In genomic region chr2:168211664-168212163, GRCh38 we compare ENCODE assay signal across 8 cellular contexts. TPM values are rescaled to one million over a fixed set of nuclear protein-coding genes. Genes with fewer than 3 reads are reported as not detected.
DNase-seq lines count a peak whose midpoint lies in the region; ATAC-seq and TF ChIP-seq lines count a peak whose summit lies in the region.

No MANE protein-coding gene starts in this region.

- H3K4me3 ChIP-seq in muscle layer of duodenum (ENCODE audit: low read depth in 1 of 2, low read length in 2 of 2) (no peak overlapping the region), OCI-LY7 (ENCODE audit: low read depth, low read length, poor library complexity, severe bottlenecking) (no peak overlapping the region)

- peaks cover 85% of the 10 kb centered on the region for H3K4me1 Mint-ChIP-seq in Calu3 (ENCODE audit: low read depth, unreplicated experiment)
- H3K4me1 Mint-ChIP-seq in activated CD4-positive, alpha-beta memory T cell treated with anti-CD3 and anti-CD28 coated beads, Interleukin-2, amount 10 ng/mL, durations not matched to agents 7 days and 5 days = peaks cover 52% of the 10 kb centered on the region

- peak overlapping the region; percentile 25 for H3K27ac ChIP-seq in muscle layer of duodenum (ENCODE audit: low read length)
- H3K27ac ChIP-seq in OCI-LY7 (ENCODE audit: low read depth, low read length, poor library complexity, severe bottlenecking) = no peak overlapping the region

- H3K79me2 ChIP-seq in OCI-LY7 (ENCODE audit: insufficient read depth, low read depth, low read length) = no peaks in the 10 kb centered on the region

- CTCF ChIA-PET in Calu3 (lab: Charles Lee) (interaction anchor here (1.1 to 1.2 kb wide), 2 partner anchors 55 to 125 kb away, joined by 3 to 7 read pairs; no protein-coding TSS in a partner anchor), GM10248 (lab: Yijun Ruan, JAX) (no interaction called here), OCI-LY7 (lab: Charles Lee; ENCODE audit: unreplicated experiment) (no interaction called here)
- CTCF ChIA-PET in activated CD4-positive, alpha-beta memory T cell treated with anti-CD3 and anti-CD28 coated beads, Interleukin-2, amount 10 ng/mL, durations not matched to agents 7 days and 5 days (lab: Charles Lee) = interaction anchor here (1.0 to 1.6 kb wide), 2 partner anchors 16 to 50 kb away, joined by 3 read pairs; no protein-coding TSS in a partner anchor

- no peak overlapping the region for H3K4me2 ChIP-seq in OCI-LY7 (ENCODE audit: low read length)

- H3K4me1 ChIP-seq in muscle layer of duodenum (ENCODE audit: control insufficient read depth in 1 of 2, insufficient read depth in 2 of 2, low read length in 2 of 2) (peaks cover 12 to 14% of the 10 kb centered on the region in 2 donors), OCI-LY7 (ENCODE audit: insufficient read depth, low read length, poor library complexity, severe bottlenecking) (no peaks in the 10 kb centered on the region)

- ATAC-seq in GM21786 (IDR thresholded peaks at IDR 0.05; ENCODE audit: unreplicated experiment) = peak; percentile 75

- DNase-seq in Calu3 = no peak
- DNase-seq in activated CD4-positive, alpha-beta memory T cell treated with anti-CD3 and anti-CD28 coated beads, Interleukin-2, amount 10 ng/mL, durations not matched to agents 7 days and 5 days = no peak
- no peak for DNase-seq in DMS 273 (lab: John Stamatoyannopoulos, UW; ENCODE audit: unreplicated experiment)
- no peak for DNase-seq in NCI-H2196 treated with DMSO at 0.1 percent for 48 hours (lab: John Stamatoyannopoulos, UW; ENCODE audit: unreplicated experiment)
- DNase-seq in GM10248 (ENCODE audit: extremely low spot score) = no peak
- DNase-seq in OCI-LY7 (ENCODE audit: low spot score) = no peak

- H3K36me3 ChIP-seq in muscle layer of duodenum (ENCODE audit: control insufficient read depth in 1 of 2, insufficient read depth in 2 of 2, low read length in 2 of 2) = no peaks in the 10 kb centered on the region
- no peaks in the 10 kb centered on the region for H3K36me3 ChIP-seq in OCI-LY7 (ENCODE audit: insufficient read depth, low read length)

- BruUV-seq in Calu3 (replicated peaks; lab: Mats Ljungman, UMichigan) (TSS peak; percentile 87), OCI-LY7 (replicated peaks; lab: Mats Ljungman, UMichigan) (no TSS peak)

- H4K20me1 ChIP-seq in OCI-LY7 (ENCODE audit: insufficient read depth, low read length) = no peaks in the 10 kb centered on the region

- H3K27ac Mint-ChIP-seq in Calu3 (ENCODE audit: unreplicated experiment) = peak overlapping the region; percentile 98
- peak overlapping the region; percentile 64 for H3K27ac Mint-ChIP-seq in activated CD4-positive, alpha-beta memory T cell treated with anti-CD3 and anti-CD28 coated beads, Interleukin-2, amount 10 ng/mL, durations not matched to agents 7 days and 5 days

- H3K9me3 ChIP-seq in muscle layer of duodenum (ENCODE audit: control insufficient read depth in 1 of 2, low read length in 2 of 2) = no peaks in the 10 kb centered on the region
- H3K9me3 ChIP-seq in OCI-LY7 (ENCODE audit: low read length) = no peaks in the 10 kb centered on the region

- no peak for TF ChIP-seq CTCF in Calu3 (IDR thresholded peaks at IDR 0.05; ENCODE audit: unreplicated experiment)
- no peak for TF ChIP-seq CTCF in GM10248 (IDR thresholded peaks at IDR 0.05; ENCODE audit: control extremely low read depth, extremely low read depth, low read depth, missing control alignments)
- TF ChIP-seq CTCF in OCI-LY7 (conservative IDR thresholded peaks at IDR 0.05; ENCODE audit: low read length) = no peak

- H2AFZ ChIP-seq in OCI-LY7 (ENCODE audit: low read length) = no peak overlapping the region

- H3K27me3 Mint-ChIP-seq in Calu3 (ENCODE audit: unreplicated experiment) = no peaks in the 10 kb centered on the region
- no peaks in the 10 kb centered on the region for H3K27me3 Mint-ChIP-seq in activated CD4-positive, alpha-beta memory T cell treated with anti-CD3 and anti-CD28 coated beads, Interleukin-2, amount 10 ng/mL, durations not matched to agents 7 days and 5 days

- intact Hi-C loops in Calu3 (cut with micrococcal nuclease; ENCODE audit: unreplicated experiment) = loop anchor here (1.0 to 5.0 kb wide), 3 partner anchors 10 to 74 kb away; partner anchors contain the start of gene STK39
- intact Hi-C loops in OCI-LY7 (cut with micrococcal nuclease; ENCODE audit: unreplicated experiment) = no loop called here

- peaks cover 75% of the 10 kb centered on the region for H3K36me3 Mint-ChIP-seq in Calu3 (ENCODE audit: insufficient read depth, unreplicated experiment)
- H3K36me3 Mint-ChIP-seq in activated CD4-positive, alpha-beta memory T cell treated with anti-CD3 and anti-CD28 coated beads, Interleukin-2, amount 10 ng/mL, durations not matched to agents 7 days and 5 days (ENCODE audit: low read depth) = peaks cover 14% of the 10 kb centered on the region

- H3K9me2 ChIP-seq in OCI-LY7 (ENCODE audit: insufficient read depth, low read length) = no peaks in the 10 kb centered on the region

- no peaks in the 10 kb centered on the region for H3K27me3 ChIP-seq in muscle layer of duodenum (ENCODE audit: low read depth, low read length)

- H3K4me3 Mint-ChIP-seq in Calu3 (ENCODE audit: low read depth, unreplicated experiment) = peak overlapping the region; percentile 56
- H3K4me3 Mint-ChIP-seq in activated CD4-positive, alpha-beta memory T cell treated with anti-CD3 and anti-CD28 coated beads, Interleukin-2, amount 10 ng/mL, durations not matched to agents 7 days and 5 days = peak overlapping the region; percentile 7

- POLR2A ChIA-PET in activated CD4-positive, alpha-beta memory T cell treated with anti-CD3 and anti-CD28 coated beads, Interleukin-2, amount 10 ng/mL, durations not matched to agents 7 days and 5 days (lab: Charles Lee) = interaction anchor here (0.6 to 2.8 kb wide), 6 partner anchors 10 to 242 kb away, joined by 3 to 31 read pairs (median 3); partner anchors contain the start of gene STK39
- POLR2A ChIA-PET in GM10248 (lab: Yijun Ruan, JAX) (no interaction called here), OCI-LY7 (lab: Charles Lee) (interaction anchor here (1.1 kb wide), 1 partner anchor 17 kb away, joined by 4 read pairs; no protein-coding TSS in a partner anchor)

- H3K9me3 Mint-ChIP-seq in Calu3 (ENCODE audit: low read depth, unreplicated experiment) = no peaks in the 10 kb centered on the region
- peaks cover 1% of the 10 kb centered on the region for H3K9me3 Mint-ChIP-seq in activated CD4-positive, alpha-beta memory T cell treated with anti-CD3 and anti-CD28 coated beads, Interleukin-2, amount 10 ng/mL, durations not matched to agents 7 days and 5 days

RNA-seq across cellular contexts. Expression of gene STK39, which starts 35.7 kb away (rescaled TPM):
- 100 and 110 TPM in 2 replicates for total RNA-seq in Calu3 (2022)
- total RNA-seq in activated CD4-positive, alpha-beta memory T cell treated with anti-CD3 and anti-CD28 coated beads, Interleukin-2, amount 10 ng/mL, durations not matched to agents 7 days and 5 days = 10 to 100 TPM; 43.0 to 45.5 TPM
- total RNA-seq in OCI-LY7 (2014; rRNA removed; shearing (Covaris generic)) = 17.7 and 18.2 TPM in 2 replicates
- total RNA-seq in OCI-LY7 (2022) = 38.7 and 41.1 TPM in 2 replicates

Comparison
In these comparisons a context has a peak if more than half of its experiments do, and no peak if none do; other contexts are left out.
1. CTCF ChIA-PET loops: an anchor here in Calu3 (1.1 to 1.2 kb wide) and activated CD4-positive, alpha-beta memory T cell treated with anti-CD3 and anti-CD28 coated beads, Interleukin-2, amount 10 ng/mL, durations not matched to agents 7 days and 5 days (1.0 to 1.6 kb wide); none called in GM10248 and OCI-LY7.